13 cellular contexts compared by ENCODE assay signal in genomic region chr11:45106006-45106405, GRCh38.
"Had no signal": no experiment of that assay in that cellular context is flagged by ENCODE, and none has a peak within 500 bp of the region (broad histone marks: within the 10 kb centered on the region; RNA-seq: fewer than 3 reads in every experiment).

No MANE protein-coding gene starts in this region.

- H3K36me3 ChIP-seq: heart left ventricle, neutrophil, thyroid gland, uterus had no signal

- H3K36me3 Mint-ChIP-seq: memory B cell; naive thymus-derived CD8-positive, alpha-beta T cell had no signal

- H3K9me3 ChIP-seq: heart left ventricle, neutrophil, thyroid gland, uterus had no signal

- H2AFZ ChIP-seq: parathyroid adenoma had no signal

- H3K9me3 Mint-ChIP-seq: activated T-helper 17 cell treated with anti-CD3 and anti-CD28 coated beads, Interleukin-2, amount 50 U/mL, for 72 hours; memory B cell; naive thymus-derived CD8-positive, alpha-beta T cell; stimulated activated effector memory CD8-positive, alpha-beta T cell treated with anti-CD3 and anti-CD28 coated beads, Interleukin-12 subunit alpha, Interleukin-12 subunit beta, amount 100 ng/mL, for 72 hours; T-helper 2 cell treated with Interferon-gamma antibody and Interleukin-4, amounts not matched to agents 5 μg/mL and 100 μg/mL, for 36 hours had no signal

- H3K27ac ChIP-seq: epithelial cell of prostate, heart left ventricle, neutrophil, parathyroid adenoma, thyroid gland, uterus had no signal

- H3K27ac Mint-ChIP-seq: activated T-helper 17 cell treated with anti-CD3 and anti-CD28 coated beads, Interleukin-2, amount 50 U/mL, for 72 hours; memory B cell; stimulated activated effector memory CD8-positive, alpha-beta T cell treated with anti-CD3 and anti-CD28 coated beads, Interleukin-12 subunit alpha, Interleukin-12 subunit beta, amount 100 ng/mL, for 72 hours; T-helper 2 cell treated with Interferon-gamma antibody and Interleukin-4, amounts not matched to agents 5 μg/mL and 100 μg/mL, for 36 hours had no signal

- H3K27me3 ChIP-seq: neutrophil, thyroid gland, uterus had no signal

- FAIRE-seq: bronchial epithelial cell, frontal cortex had no signal

- H3K4me1 ChIP-seq: parathyroid adenoma, uterus had no signal

- H3K4me3 Mint-ChIP-seq: activated T-helper 17 cell treated with anti-CD3 and anti-CD28 coated beads, Interleukin-2, amount 50 U/mL, for 72 hours; memory B cell; naive thymus-derived CD8-positive, alpha-beta T cell; stimulated activated effector memory CD8-positive, alpha-beta T cell treated with anti-CD3 and anti-CD28 coated beads, Interleukin-12 subunit alpha, Interleukin-12 subunit beta, amount 100 ng/mL, for 72 hours; T-helper 2 cell treated with Interferon-gamma antibody and Interleukin-4, amounts not matched to agents 5 μg/mL and 100 μg/mL, for 36 hours had no signal

- H3K9ac ChIP-seq: parathyroid adenoma had no signal

- H3K79me2 ChIP-seq: parathyroid adenoma had no signal

- H3K4me3 ChIP-seq: heart left ventricle, thyroid gland, uterus had no signal
